9 cellular contexts compared by ENCODE assay signal in the genomic region with DNA sequence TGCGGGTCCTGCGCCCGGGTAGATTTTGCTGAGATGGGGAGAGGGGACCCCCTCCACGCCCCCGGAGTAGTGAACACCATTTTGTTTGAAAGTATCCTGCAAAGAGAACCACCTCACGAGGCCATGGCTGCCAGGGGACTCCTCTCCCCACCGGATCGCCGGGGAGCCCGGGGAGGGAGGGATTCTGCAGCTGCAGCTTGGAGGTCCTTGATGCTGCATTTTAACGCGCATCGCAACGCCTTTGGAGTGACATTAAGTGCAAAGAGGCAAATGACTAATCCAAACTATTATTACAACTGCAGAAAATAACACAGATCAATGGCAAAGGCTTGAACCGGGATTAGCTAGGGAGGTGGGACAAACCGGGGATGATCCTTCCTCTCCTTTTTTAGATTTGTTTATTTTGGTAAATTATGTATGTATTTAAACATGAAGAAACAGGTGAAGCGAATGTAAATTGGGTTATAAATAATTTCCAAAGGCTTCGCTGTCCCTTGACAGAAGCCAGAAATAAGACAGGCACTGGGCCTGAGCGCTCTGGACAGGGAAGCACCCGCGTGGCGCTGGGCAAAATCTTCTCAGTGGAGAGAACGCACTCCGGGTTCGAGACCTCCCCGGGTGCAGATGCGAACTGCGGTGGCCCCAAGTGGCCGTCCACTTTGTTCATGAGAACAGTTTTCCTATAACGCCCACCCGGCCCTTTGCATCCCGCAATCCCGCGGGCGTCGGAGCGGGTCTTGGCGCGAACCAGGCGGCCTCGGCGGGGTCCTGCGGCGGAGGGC. TPM values are rescaled to one million over a fixed set of nuclear protein-coding genes. Genes with fewer than 3 reads are reported as not detected.
DNase-seq lines count a peak whose midpoint lies in the region; TF ChIP-seq lines count a peak whose summit lies in the region.
"Had no signal": no experiment of that assay in that cellular context is flagged by ENCODE, and none has a peak within 500 bp of the region (broad histone marks: within the 10 kb centered on the region; RNA-seq: fewer than 3 reads in every experiment).

No MANE protein-coding gene starts in this region.

- intact Hi-C loops in dorsolateral prefrontal cortex (cut with DNase I) (loop anchor here (1.0 to 10.0 kb wide), 7 partner anchors 76 to 448 kb away; a partner anchor contains a TSS), posterior vena cava (cut with DNase I) (loop anchor here (2.0 to 5.0 kb wide), 2 partner anchors 95 to 96 kb away; no protein-coding TSS in a partner anchor)

- H3K4me1 ChIP-seq in parathyroid adenoma, result peaks cover 7% of the 10 kb centered on the region

- in situ Hi-C loops in GM13977 (cut with MboI; ENCODE audit: low pct_unique_long_range_greater_than_20kb, low sequenced_read_pairs, unreplicated experiment), result loop anchor here (10.0 to 25.0 kb wide), 2 partner anchors 88 to 440 kb away; a partner anchor contains a TSS

- H3K9me3 ChIP-seq in parathyroid adenoma (ENCODE audit: control insufficient read depth, low read length), result no peaks in the 10 kb centered on the region

- H3K27ac ChIP-seq in dorsolateral prefrontal cortex, result peak overlapping the region in 56 of 59 donors; percentile 24 to 93 (median 85)
- H3K27ac ChIP-seq in parathyroid adenoma, result no peak overlapping the region

- TF ChIP-seq CTCF in GM13977 (IDR thresholded peaks at IDR 0.05; ENCODE audit: extremely low read depth, insufficient read depth, missing control alignments) (no peak), dorsolateral prefrontal cortex (IDR thresholded peaks at IDR 0.05 in 54 of 56, conservative IDR thresholded peaks at IDR 0.05 in 2 of 56; ENCODE audit: low read depth in 1 of 56, partially characterized antibody in 56 of 56) (no peak), parathyroid adenoma (IDR thresholded peaks at IDR 0.05) (no peak)

- no peaks in the 10 kb centered on the region for H3K79me2 ChIP-seq in parathyroid adenoma

- H3K4me3 ChIP-seq in dorsolateral prefrontal cortex, result peak overlapping the region; percentile 54 to 85 (median 74)
- H3K4me3 ChIP-seq in parathyroid adenoma (ENCODE audit: low read depth, low read length), result no peak overlapping the region

- DNase-seq in GM13977 (ENCODE audit: low spot score), result peak; percentile 32
- peak; percentile 73 for DNase-seq in NCI-H2227 (lab: John Stamatoyannopoulos, UW; ENCODE audit: unreplicated experiment)
- DNase-seq in dorsolateral prefrontal cortex, result peak in 7 of 10 donors; percentile 23 to 56 (median 31)
- no peak for DNase-seq in posterior vena cava (ENCODE audit: low spot score)
- DNase-seq in LoVo (ENCODE audit: low spot score), result no peak
- DNase-seq in NCI-H2196 (lab: John Stamatoyannopoulos, UW; ENCODE audit: unreplicated experiment), result no peak

- peaks cover 0 to 33% (median 4%) of the 10 kb centered on the region in 45 donors for H3K27me3 ChIP-seq in dorsolateral prefrontal cortex
- peaks cover 23% of the 10 kb centered on the region for H3K27me3 ChIP-seq in parathyroid adenoma (ENCODE audit: control insufficient read depth, insufficient read depth, low read length)

- H2AFZ ChIP-seq in parathyroid adenoma, result peak overlapping the region; percentile 70

- no peaks in the 10 kb centered on the region for H3K36me3 ChIP-seq in parathyroid adenoma (ENCODE audit: control insufficient read depth, insufficient read depth, low read length)

- peak overlapping the region; percentile 51 for H3K4me2 ChIP-seq in parathyroid adenoma (ENCODE audit: low read length)

- H3K9ac ChIP-seq in parathyroid adenoma, result no peak overlapping the region

RNA-seq across cellular contexts. Expression of a gene that starts 0.9 kb away (rescaled TPM):
- total RNA-seq in dorsolateral prefrontal cortex (100 to 1,000 TPM in 5 of 120 experiments, 10 to 100 TPM in 115; 22.2 to 161 (median 47.4) TPM), posterior vena cava (not detected)
- total RNA-seq: bronchial epithelial cell, omental fat pad had no signal

Comparison
In these comparisons a context has a peak if more than half of its experiments do, and no peak if none do; other contexts are left out.
1. DNase-seq: peak in GM13977 (single experiment), NCI-H2227 (single experiment) and dorsolateral prefrontal cortex (7 of 10); none in posterior vena cava (single experiment), LoVo (single experiment) and NCI-H2196 (single experiment).
2. RNA of a gene that starts 0.9 kb away (total RNA-seq): 22.2 to 161 TPM in dorsolateral prefrontal cortex; not detected in posterior vena cava; every median in the first group is over 10 times any median in the second.